ENCODE assay signal across 14 cellular contexts in genomic region chr15:34578283-34578674, GRCh38.
"Had no signal": no experiment of that assay in that cellular context is flagged by ENCODE, and none has a peak within 500 bp of the region (broad histone marks: within the 10 kb centered on the region; RNA-seq: fewer than 3 reads in every experiment).

No MANE protein-coding gene starts in this region.

- H2AFZ ChIP-seq: hepatocyte had no signal

- H3K27ac ChIP-seq: hepatocyte, suprapubic skin had no signal

- H3K36me3 ChIP-seq: suprapubic skin had no signal

- ATAC-seq: left lobe of liver had no signal

- DNase-seq: activated CD4-positive, alpha-beta T cell treated with anti-CD3 and anti-CD28 coated beads for 1 hour; activated naive CD4-positive, alpha-beta T cell treated with Interleukin-2 at 50 U/mL for 16 hours; amniotic stem cell; dorsolateral prefrontal cortex; islet precursor cell; mammary epithelial cell; stimulated activated CD4-positive, alpha-beta T cell treated with anti-CD3 and anti-CD28 coated beads, Interleukin-12 subunit alpha, Interleukin-12 subunit beta, amount 100 ng/mL, for 4 hours; stimulated activated naive CD4-positive, alpha-beta T cell; SW 1271; T1000; trophoblast cell had no signal

- H3K9me3 ChIP-seq: suprapubic skin had no signal

- H3K4me2 ChIP-seq: hepatocyte had no signal

- H3K4me3 ChIP-seq: dorsolateral prefrontal cortex, hepatocyte, suprapubic skin had no signal

- H3K27me3 ChIP-seq: dorsolateral prefrontal cortex, hepatocyte, suprapubic skin had no signal
